Comparison of ENCODE assay signal across 18 cellular contexts in genomic region chr6:134495893-134496253, GRCh38.
DNase-seq lines count a peak whose midpoint lies in the region; ATAC-seq, FAIRE-seq and TF ChIP-seq lines count a peak whose summit lies in the region.
"Had no signal": no experiment of that assay in that cellular context is flagged by ENCODE, and none has a peak within 500 bp of the region (broad histone marks: within the 10 kb centered on the region; RNA-seq: fewer than 3 reads in every experiment).

No MANE protein-coding gene starts in this region.

- FAIRE-seq in kidney (lab: Jason Lieb, UNC): no peak
- FAIRE-seq: GM12892, H54 had no signal

- H3K36me3 Mint-ChIP-seq in H9 (ENCODE audit: insufficient read depth in 1 of 3, low read depth in 3 of 3): 0 out of 7 replicates have a peak, but pooled peaks cover 0 to 7% (median 0%) of the 10 kb centered on the region in 3 experiments
- H3K36me3 Mint-ChIP-seq: CD8-positive, alpha-beta T cell had no signal

- no peak overlapping the region for H3K4me3 Mint-ChIP-seq in H9
- H3K4me3 Mint-ChIP-seq: CD8-positive, alpha-beta T cell had no signal

- no peak overlapping the region for H2AK5ac ChIP-seq in H9 (ENCODE audit: insufficient read length, low read length)

- H3K4me2 ChIP-seq in H9 (ENCODE audit: insufficient read depth, insufficient read length, low read length): no peak overlapping the region

- DNase-seq in RWPE2 (ENCODE audit: low spot score) (no peak), epithelial cell of prostate (ENCODE audit: low read depth, low spot score) (peak; percentile 50), kidney (no peak), upper lobe of left lung (peak; percentile 33 to 35), H9 (no peak), KG1 (lab: John Stamatoyannopoulos, UW) (no peak), colonic mucosa (no peak)
- DNase-seq: CD8-positive, alpha-beta T cell; DND-41; GDM1; NCI-H1417; NCI-H1930; NCI-H2171 treated with DMSO at 0.1 percent for 48 hours; NCI-H774; SHP77 treated with DMSO at 0.1 percent for 48 hours had no signal

- no peaks in the 10 kb centered on the region for H3K9me3 Mint-ChIP-seq in H9
- H3K9me3 Mint-ChIP-seq: CD8-positive, alpha-beta T cell had no signal

- no peak overlapping the region for H2BK15ac ChIP-seq in H9 (ENCODE audit: low read depth, low read length)

- no peak overlapping the region for H2AFZ ChIP-seq in H9 (ENCODE audit: low read length)

- TF ChIP-seq POLR2A in upper lobe of left lung (IDR thresholded peaks at IDR 0.05): no peak

- peak overlapping the region; percentile 12 for H3K27ac ChIP-seq in RWPE2 (ENCODE audit: poor library complexity, severe bottlenecking)
- peak overlapping the region; percentile 44 for H3K27ac ChIP-seq in epithelial cell of prostate
- H3K27ac ChIP-seq in kidney (ENCODE audit: low read depth in 2 of 2, low read length in 2 of 2): peak overlapping the region; percentile 73 to 75
- peak overlapping the region in 1 of 4 donors; percentile 16 for H3K27ac ChIP-seq in upper lobe of left lung
- no peak overlapping the region for H3K27ac ChIP-seq in H9 (ENCODE audit: insufficient read length, low read depth, low read length)
- H3K27ac ChIP-seq in colonic mucosa: no peak overlapping the region

- peaks cover 8% of the 10 kb centered on the region for H3K4me1 ChIP-seq in RWPE2 (ENCODE audit: insufficient read depth, poor library complexity, severe bottlenecking)
- peaks cover 2 to 9% of the 10 kb centered on the region in 2 donors for H3K4me1 ChIP-seq in kidney (ENCODE audit: control insufficient read depth in 1 of 2, insufficient read depth in 1 of 2, low read depth in 1 of 2, low read length in 2 of 2)
- peaks cover 0 to 7% (median 0%) of the 10 kb centered on the region in 4 donors for H3K4me1 ChIP-seq in upper lobe of left lung
- no peaks in the 10 kb centered on the region; the same call in 1 of the 2 replicates for H3K4me1 ChIP-seq in H9 (ENCODE audit: insufficient read depth, low read length)
- H3K4me1 ChIP-seq in colonic mucosa: no peaks in the 10 kb centered on the region

- no peak overlapping the region for H4K91ac ChIP-seq in H9 (ENCODE audit: insufficient read length, low read depth, low read length)

- H3K4me3 ChIP-seq in RWPE2 (ENCODE audit: severe bottlenecking) (no peak overlapping the region), kidney (ENCODE audit: low read length in 2 of 2) (no peak overlapping the region), upper lobe of left lung (no peak overlapping the region), colonic mucosa (no peak overlapping the region)

- no peak overlapping the region for H3K14ac ChIP-seq in H9 (ENCODE audit: insufficient read depth, low read length)

- no peaks in the 10 kb centered on the region for H3K9me3 ChIP-seq in RWPE2 (ENCODE audit: severe bottlenecking)
- H3K9me3 ChIP-seq in kidney (ENCODE audit: control insufficient read depth in 1 of 2, low read length in 2 of 2): no peaks in the 10 kb centered on the region
- H3K9me3 ChIP-seq in upper lobe of left lung: no peaks in the 10 kb centered on the region
- H3K9me3 ChIP-seq in H9 (ENCODE audit: control insufficient read depth, low read depth, low read length): no peaks in the 10 kb centered on the region
- no peaks in the 10 kb centered on the region for H3K9me3 ChIP-seq in colonic mucosa

- WGBS in upper lobe of left lung, 2 donors: 38 to 58% methylated on average over 5 of the region's 9 CpGs
- no CpG with 5 or more reads among the region's 9 CpGs for WGBS in H9 (ENCODE audit: extremely low coverage, insufficient read length, low lambda C conversion rate)

- H3T11ph ChIP-seq in H9 (ENCODE audit: low read length): no peak overlapping the region

- no peak for TF ChIP-seq CTCF in RWPE2 (IDR thresholded peaks at IDR 0.05; ENCODE audit: poor library complexity, severe bottlenecking)
- TF ChIP-seq CTCF in kidney (IDR thresholded peaks at IDR 0.05; ENCODE audit: borderline replicate concordance, extremely low read depth, insufficient read depth): no peak
- no peak for TF ChIP-seq CTCF in upper lobe of left lung (IDR thresholded peaks at IDR 0.05)
- no peak for TF ChIP-seq CTCF in H9 (conservative IDR thresholded peaks at IDR 0.05)
- no peak for TF ChIP-seq CTCF in colonic mucosa (IDR thresholded peaks at IDR 0.05)

- H3K18ac ChIP-seq in H9 (ENCODE audit: insufficient read length, low read depth, low read length): no peak overlapping the region

- H3K27me3 ChIP-seq in RWPE2 (ENCODE audit: insufficient read depth, poor library complexity, severe bottlenecking) (no peaks in the 10 kb centered on the region), upper lobe of left lung (no peaks in the 10 kb centered on the region), H9 (ENCODE audit: insufficient read depth, low read length) (no peaks in the 10 kb centered on the region), colonic mucosa (no peaks in the 10 kb centered on the region)

- no peak overlapping the region for H2BK20ac ChIP-seq in H9 (ENCODE audit: low read depth, low read length, poor library complexity, severe bottlenecking)

- peak in 1 of 4 donors; percentile 87 for TF ChIP-seq EP300 in upper lobe of left lung (IDR thresholded peaks at IDR 0.05)

- no peaks in the 10 kb centered on the region for H4K20me1 ChIP-seq in H9 (ENCODE audit: control insufficient read depth, insufficient read depth, insufficient read length)

- H3K79me1 ChIP-seq in H9 (ENCODE audit: insufficient read depth, low read depth, low read length, poor library complexity, severe bottlenecking): no peaks in the 10 kb centered on the region

- no peak overlapping the region for H4K5ac ChIP-seq in H9 (ENCODE audit: insufficient read length, low read depth, low read length)

- H3K9ac ChIP-seq in kidney (ENCODE audit: low read length in 2 of 2) (no peak overlapping the region), H9 (ENCODE audit: extremely low read depth, insufficient read length, low read length) (no peak overlapping the region), colonic mucosa (ENCODE audit: low read depth in 2 of 2, low read length in 2 of 2) (no peak overlapping the region)

- H4K8ac ChIP-seq in H9 (replicated peaks; ENCODE audit: insufficient read length, low read depth, low read length): no peak overlapping the region

- no peaks in the 10 kb centered on the region for H3K36me3 ChIP-seq in RWPE2 (ENCODE audit: low read depth)
- no peaks in the 10 kb centered on the region for H3K36me3 ChIP-seq in kidney (ENCODE audit: control insufficient read depth in 1 of 2, insufficient read depth in 2 of 2, low read length in 2 of 2)
- no peaks in the 10 kb centered on the region for H3K36me3 ChIP-seq in upper lobe of left lung
- no peaks in the 10 kb centered on the region for H3K36me3 ChIP-seq in colonic mucosa

- intact Hi-C loops in kidney (cut with DNase I): no loop called here
- intact Hi-C loops in colonic mucosa (cut with DNase I): no loop called here

- no peak overlapping the region for H2BK12ac ChIP-seq in H9 (ENCODE audit: insufficient read length, low read depth, low read length)

- no peak overlapping the region for H3K23ac ChIP-seq in H9 (ENCODE audit: insufficient read length, low read depth, low read length)

- H3K27me3 Mint-ChIP-seq in H9 (ENCODE audit: low read depth): no peaks in the 10 kb centered on the region

- H3K56ac ChIP-seq in H9 (ENCODE audit: insufficient read length, low read depth, low read length): no peak overlapping the region

- H3K23me2 ChIP-seq in H9 (ENCODE audit: insufficient read length, low read depth, low read length, poor library complexity, severe bottlenecking): no peaks in the 10 kb centered on the region

- no peak overlapping the region for H3K4ac ChIP-seq in H9 (ENCODE audit: low read depth, low read length)

- H2BK5ac ChIP-seq in H9 (ENCODE audit: insufficient read length, low read length): no peak overlapping the region

- peaks cover 7 to 19% of the 10 kb centered on the region in 2 experiments for H3K4me1 Mint-ChIP-seq in H9

- no peak overlapping the region; a peak in 1 of 7 replicates for H3K27ac Mint-ChIP-seq in H9
- H3K27ac Mint-ChIP-seq: CD8-positive, alpha-beta T cell had no signal

- ATAC-seq in RWPE2 (ENCODE audit: low read depth) (peak; percentile 64), upper lobe of left lung (ENCODE audit: low FRiP score in 2 of 2) (no peak)
- ATAC-seq: CD8-positive, alpha-beta T cell; Panc1 had no signal

- H2BK120ac ChIP-seq in H9 (ENCODE audit: low read depth, low read length, poor library complexity, severe bottlenecking): no peak overlapping the region

- no peaks in the 10 kb centered on the region for H3K79me2 ChIP-seq in H9 (ENCODE audit: insufficient read depth, low read length)

Comparison
In these comparisons a context has a peak if more than half of its experiments do, and no peak if none do; other contexts are left out.
1. DNase-seq: peak in epithelial cell of prostate (single experiment) and upper lobe of left lung (2 of 2); none in RWPE2 (single experiment), kidney (single experiment), H9 (single experiment), KG1 (single experiment) and colonic mucosa (single experiment).
2. H3K27ac ChIP-seq: peak in RWPE2 (single experiment), epithelial cell of prostate (single experiment) and kidney (2 of 2); none in H9 (single experiment) and colonic mucosa (single experiment).